11 cellular contexts compared by ENCODE assay signal in genomic region chr3:29384640-29385039, GRCh38.
A peak's percentile ranks its signal among the peaks of the same experiment; 100 is the strongest.
DNase-seq lines count a peak whose midpoint lies in the region; ATAC-seq and TF ChIP-seq lines count a peak whose summit lies in the region.
"Had no signal": no experiment of that assay in that cellular context is flagged by ENCODE, and none has a peak within 500 bp of the region (broad histone marks: within the 10 kb centered on the region; RNA-seq: fewer than 3 reads in every experiment).

No MANE protein-coding gene starts in this region.

- DNase-seq in AG04449 (ENCODE audit: low read depth, low spot score): peak; percentile 89
- DNase-seq in NCI-H187 treated with DMSO at 0.1 percent for 48 hours (lab: John Stamatoyannopoulos, UW): peak; percentile 2
- DNase-seq in fibroblast of gingiva (ENCODE audit: low read depth): peak; percentile 86
- no peak for DNase-seq in right lobe of liver
- DNase-seq in caudate nucleus (lab: John Stamatoyannopoulos, UW): no peak
- no peak for DNase-seq in NCI-H2171 treated with DMSO at 0.1 percent for 48 hours (lab: John Stamatoyannopoulos, UW)
- no peak for DNase-seq in cerebellar cortex (ENCODE audit: low spot score)
- DNase-seq: activated B cell treated with CpG ODN at 0.5 μM for 24 hours, erythroblast had no signal

- no peaks in the 10 kb centered on the region for H3K36me3 ChIP-seq in muscle layer of duodenum (ENCODE audit: control insufficient read depth in 1 of 2, insufficient read depth in 2 of 2, low read length in 2 of 2)
- no peaks in the 10 kb centered on the region for H3K36me3 ChIP-seq in right lobe of liver
- H3K36me3 ChIP-seq: BLaER1 treated with 17β-estradiol and CSF1 and Interleukin-3, amounts not matched to agents 10 nM and 100 nM had no signal

- H3K27me3 ChIP-seq in muscle layer of duodenum (ENCODE audit: low read depth, low read length): no peaks in the 10 kb centered on the region
- no peaks in the 10 kb centered on the region for H3K27me3 ChIP-seq in right lobe of liver
- H3K27me3 ChIP-seq: BLaER1 treated with 17β-estradiol and CSF1 and Interleukin-3, amounts not matched to agents 10 nM and 100 nM had no signal

- POLR2A ChIA-PET in AG04449 (lab: Yijun Ruan, JAX): no interaction called here

- peaks cover 3 to 11% of the 10 kb centered on the region in 2 donors for H3K4me1 ChIP-seq in muscle layer of duodenum (ENCODE audit: control insufficient read depth in 1 of 2, insufficient read depth in 2 of 2, low read length in 2 of 2)
- H3K4me1 ChIP-seq in right lobe of liver: no peaks in the 10 kb centered on the region

- H3K4me3 ChIP-seq in AG04449 (ENCODE audit: low read depth, low read length): no peak overlapping the region
- no peak overlapping the region for H3K4me3 ChIP-seq in muscle layer of duodenum (ENCODE audit: low read depth in 1 of 2, low read length in 2 of 2)
- no peak overlapping the region for H3K4me3 ChIP-seq in right lobe of liver
- H3K4me3 ChIP-seq: BLaER1 treated with 17β-estradiol and CSF1 and Interleukin-3, amounts not matched to agents 10 nM and 100 nM had no signal

- CTCF ChIA-PET in AG04449 (lab: Yijun Ruan, JAX): no interaction called here

- no peak for ATAC-seq in right lobe of liver

- 66% methylated on average over 6 of the region's 6 CpGs for WGBS in right lobe of liver (ENCODE audit: insufficient coverage, low coverage, low lambda C conversion rate, missing lambda C conversion rate)

- intact Hi-C loops in right lobe of liver (cut with DNase I): no loop called here

- H3K27ac ChIP-seq in muscle layer of duodenum (ENCODE audit: low read length) (peak overlapping the region; percentile 19), right lobe of liver (no peak overlapping the region), caudate nucleus (ENCODE audit: low read depth, low read length) (no peak overlapping the region)
- H3K27ac ChIP-seq: BLaER1 treated with 17β-estradiol and CSF1 and Interleukin-3, amounts not matched to agents 10 nM and 100 nM had no signal

- no peaks in the 10 kb centered on the region for H3K9me3 ChIP-seq in muscle layer of duodenum (ENCODE audit: control insufficient read depth in 1 of 2, low read length in 2 of 2)
- H3K9me3 ChIP-seq in right lobe of liver: no peaks in the 10 kb centered on the region
- H3K9me3 ChIP-seq: BLaER1 treated with 17β-estradiol and CSF1 and Interleukin-3, amounts not matched to agents 10 nM and 100 nM had no signal

- TF ChIP-seq CTCF in AG04449 (IDR thresholded peaks at IDR 0.05; ENCODE audit: insufficient read depth, low read length, missing control alignments) (no peak), right lobe of liver (IDR thresholded peaks at IDR 0.05) (no peak)

- no peak for TF ChIP-seq POLR2A in right lobe of liver (IDR thresholded peaks at IDR 0.05)

Comparison
In these comparisons a context has a peak if more than half of its experiments do, and no peak if none do; other contexts are left out.
1. DNase-seq: peak in AG04449 (single experiment), NCI-H187 treated with DMSO at 0.1 percent for 48 hours (single experiment) and fibroblast of gingiva (single experiment); none in right lobe of liver (0 of 3), caudate nucleus (0 of 61), NCI-H2171 treated with DMSO at 0.1 percent for 48 hours (single experiment) and cerebellar cortex (single experiment).